Comparison of ENCODE assay signal across 1 cellular context in the genomic region with DNA sequence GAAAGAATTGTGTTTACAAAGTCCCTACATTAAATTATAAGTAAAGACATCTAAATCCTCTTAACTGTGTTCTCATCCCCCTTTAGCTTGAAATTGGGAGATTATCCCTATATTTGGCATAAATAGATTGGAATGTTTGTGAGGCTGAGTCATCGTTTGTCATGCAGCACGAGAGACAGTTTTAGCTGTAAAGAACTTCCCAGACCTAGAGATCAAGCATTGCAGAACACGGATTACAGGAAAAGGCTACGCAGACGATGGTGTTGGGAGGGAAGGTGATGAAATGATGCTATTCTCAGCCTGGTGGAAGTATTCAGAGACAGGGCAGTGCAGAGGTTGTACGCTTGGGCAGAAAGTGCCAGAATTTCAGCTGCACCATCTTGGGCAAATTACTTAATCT.
TF ChIP-seq lines count a peak whose summit lies in the region.

No MANE protein-coding gene starts in this region.

TF ChIP-seq in SK-N-SH treated with all-trans-retinoic acid at 6 μM for 48 hours, 23 proteins besides CTCF, POLR2A, EP300 and RAD21 (continued from another document):
- TF ChIP-seq SNAI2 (CRISPR knock-in tag; IDR thresholded peaks at IDR 0.05), result 0 out of 2 replicates have a peak, but pooled peaks have one; percentile 25
